1 cellular context compared by ENCODE assay signal in the genomic region with DNA sequence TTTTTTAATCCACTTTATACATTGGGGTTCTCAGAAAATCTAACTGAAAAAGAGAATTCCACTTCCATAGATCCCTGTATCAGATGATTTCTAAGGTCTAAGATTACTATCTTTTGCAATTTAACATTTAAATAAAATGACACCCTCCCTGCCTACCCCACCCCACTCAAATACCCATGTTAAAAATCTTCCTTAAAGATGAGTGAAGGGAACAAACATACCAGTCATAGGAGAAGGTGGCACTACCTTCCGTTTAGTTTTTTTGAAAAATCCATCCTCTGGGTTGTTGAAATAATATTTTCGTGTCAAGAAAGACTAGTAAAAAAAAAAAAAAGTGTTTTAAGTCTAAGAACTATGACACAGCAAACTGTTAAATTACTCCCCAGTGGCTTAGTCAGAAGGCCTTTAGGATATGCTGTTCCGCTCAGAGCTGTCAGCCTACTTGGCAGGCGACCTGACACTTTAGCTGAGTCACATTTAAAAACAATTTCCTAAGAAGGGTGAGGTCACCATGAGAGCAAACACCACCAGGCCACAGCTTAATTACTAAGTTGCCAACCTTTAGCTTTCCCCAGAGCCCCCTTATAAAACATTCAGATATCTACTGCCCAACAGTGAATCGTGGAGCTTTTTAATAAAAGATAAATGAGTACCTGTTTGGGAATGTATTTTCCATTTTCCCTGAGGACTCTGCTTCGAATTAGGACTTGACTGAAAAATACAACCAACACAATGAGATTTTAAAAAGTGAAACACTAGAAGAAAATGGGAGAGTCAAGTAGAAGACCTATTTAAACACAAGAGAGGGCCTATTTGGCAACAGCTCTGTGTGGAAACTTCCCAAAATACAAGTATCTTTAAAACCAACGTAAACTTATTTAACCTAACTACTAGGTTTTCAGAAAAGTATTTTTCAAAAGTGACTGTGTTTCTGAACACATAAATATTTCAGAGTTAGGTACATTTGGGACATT.
A peak's percentile ranks its signal among the peaks of the same experiment; 100 is the strongest.
TF ChIP-seq lines count a peak whose summit lies in the region.

No MANE protein-coding gene starts in this region.

TF ChIP-seq in K562, 482 proteins besides CTCF, POLR2A, EP300 and RAD21 (continued from another document):
- TF ChIP-seq, protein P1, sequence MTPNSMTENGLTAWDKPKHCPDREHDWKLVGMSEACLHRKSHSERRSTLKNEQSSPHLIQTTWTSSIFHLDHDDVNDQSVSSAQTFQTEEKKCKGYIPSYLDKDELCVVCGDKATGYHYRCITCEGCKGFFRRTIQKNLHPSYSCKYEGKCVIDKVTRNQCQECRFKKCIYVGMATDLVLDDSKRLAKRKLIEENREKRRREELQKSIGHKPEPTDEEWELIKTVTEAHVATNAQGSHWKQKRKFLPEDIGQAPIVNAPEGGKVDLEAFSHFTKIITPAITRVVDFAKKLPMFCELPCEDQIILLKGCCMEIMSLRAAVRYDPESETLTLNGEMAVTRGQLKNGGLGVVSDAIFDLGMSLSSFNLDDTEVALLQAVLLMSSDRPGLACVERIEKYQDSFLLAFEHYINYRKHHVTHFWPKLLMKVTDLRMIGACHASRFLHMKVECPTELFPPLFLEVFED (CRISPR knock-in tag; conservative IDR thresholded peaks at IDR 0.05), result no peak
- TF ChIP-seq ZNF263 (CRISPR knock-in tag; IDR thresholded peaks at IDR 0.05; ENCODE audit: borderline replicate concordance) (0 out of 2 replicates have a peak, but pooled peaks have one; percentile 33), ZNF445 (CRISPR knock-in tag; IDR thresholded peaks at IDR 0.05; ENCODE audit: low read depth) (no peak), ZC3H8 (IDR thresholded peaks at IDR 0.05) (no peak), RBBP5 (IDR thresholded peaks at IDR 0.05; ENCODE audit: borderline replicate concordance, insufficient read depth, low read length, poor library complexity, severe bottlenecking) (no peak), ELF4 (CRISPR knock-in tag; IDR thresholded peaks at IDR 0.05) (0 out of 2 replicates have a peak, but pooled peaks have one; percentile 5), ZNF121 (CRISPR knock-in tag; conservative IDR thresholded peaks at IDR 0.05) (no peak), NFATC3 (IDR thresholded peaks at IDR 0.05) (peak; percentile 32; the same call in 1 of the 2 replicates), C11orf30 (IDR thresholded peaks at IDR 0.05; ENCODE audit: low read depth) (peak; percentile 99), ZBTB8A (IDR thresholded peaks at IDR 0.05; ENCODE audit: partially characterized antibody) (no peak), E2F3 (CRISPR knock-in tag; IDR thresholded peaks at IDR 0.05) (no peak), ZNF436 (CRISPR knock-in tag; IDR thresholded peaks at IDR 0.05) (no peak), ZKSCAN3 (CRISPR knock-in tag; IDR thresholded peaks at IDR 0.05) (no peak), ZBTB26 (CRISPR knock-in tag; IDR thresholded peaks at IDR 0.05) (no peak), GTF2E2 (tag; IDR thresholded peaks at IDR 0.05) (peak; percentile 56; the same call in 1 of the 2 replicates), PTTG1 (tag; IDR thresholded peaks at IDR 0.05; ENCODE audit: low read depth) (peak; percentile 64; the same call in 1 of the 2 replicates), SMAD1 (IDR thresholded peaks at IDR 0.05; ENCODE audit: low read depth, low read length, partially characterized antibody) (peak; percentile 35), MYBL2 (IDR thresholded peaks at IDR 0.05; ENCODE audit: low read depth) (no peak), MYBL2 (CRISPR knock-in tag; IDR thresholded peaks at IDR 0.05; ENCODE audit: borderline replicate concordance) (no peak), LCOR (CRISPR knock-in tag; IDR thresholded peaks at IDR 0.05) (no peak), ZBTB34 (CRISPR knock-in tag; IDR thresholded peaks at IDR 0.05) (0 out of 2 replicates have a peak, but pooled peaks have one; percentile 59), PHF20 (IDR thresholded peaks at IDR 0.05; ENCODE audit: partially characterized antibody) (no peak), EP400 (IDR thresholded peaks at IDR 0.05) (peak; percentile 80), NRF1 (conservative IDR thresholded peaks at IDR 0.05 in 1 of 2, IDR thresholded peaks at IDR 0.05 in 1 of 2) (peak in 1 of 2 experiments; percentile 31; a peak in 2 of 4 replicates), SAFB (IDR thresholded peaks at IDR 0.05; ENCODE audit: borderline replicate concordance, low read depth, low read length) (no peak), FOXO4 (CRISPR knock-in tag; IDR thresholded peaks at IDR 0.05) (no peak), ZFP36 (IDR thresholded peaks at IDR 0.05; ENCODE audit: low read depth, low read length, partially characterized antibody) (peak; percentile 52), ZNF77 (CRISPR knock-in tag; IDR thresholded peaks at IDR 0.05) (no peak), ZHX1 (conservative IDR thresholded peaks at IDR 0.05; ENCODE audit: low read length) (no peak)
- TF ChIP-seq, protein P2, sequence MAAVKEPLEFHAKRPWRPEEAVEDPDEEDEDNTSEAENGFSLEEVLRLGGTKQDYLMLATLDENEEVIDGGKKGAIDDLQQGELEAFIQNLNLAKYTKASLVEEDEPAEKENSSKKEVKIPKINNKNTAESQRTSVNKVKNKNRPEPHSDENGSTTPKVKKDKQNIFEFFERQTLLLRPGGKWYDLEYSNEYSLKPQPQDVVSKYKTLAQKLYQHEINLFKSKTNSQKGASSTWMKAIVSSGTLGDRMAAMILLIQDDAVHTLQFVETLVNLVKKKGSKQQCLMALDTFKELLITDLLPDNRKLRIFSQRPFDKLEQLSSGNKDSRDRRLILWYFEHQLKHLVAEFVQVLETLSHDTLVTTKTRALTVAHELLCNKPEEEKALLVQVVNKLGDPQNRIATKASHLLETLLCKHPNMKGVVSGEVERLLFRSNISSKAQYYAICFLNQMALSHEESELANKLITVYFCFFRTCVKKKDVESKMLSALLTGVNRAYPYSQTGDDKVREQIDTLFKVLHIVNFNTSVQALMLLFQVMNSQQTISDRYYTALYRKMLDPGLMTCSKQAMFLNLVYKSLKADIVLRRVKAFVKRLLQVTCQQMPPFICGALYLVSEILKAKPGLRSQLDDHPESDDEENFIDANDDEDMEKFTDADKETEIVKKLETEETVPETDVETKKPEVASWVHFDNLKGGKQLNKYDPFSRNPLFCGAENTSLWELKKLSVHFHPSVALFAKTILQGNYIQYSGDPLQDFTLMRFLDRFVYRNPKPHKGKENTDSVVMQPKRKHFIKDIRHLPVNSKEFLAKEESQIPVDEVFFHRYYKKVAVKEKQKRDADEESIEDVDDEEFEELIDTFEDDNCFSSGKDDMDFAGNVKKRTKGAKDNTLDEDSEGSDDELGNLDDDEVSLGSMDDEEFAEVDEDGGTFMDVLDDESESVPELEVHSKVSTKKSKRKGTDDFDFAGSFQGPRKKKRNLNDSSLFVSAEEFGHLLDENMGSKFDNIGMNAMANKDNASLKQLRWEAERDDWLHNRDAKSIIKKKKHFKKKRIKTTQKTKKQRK (IDR thresholded peaks at IDR 0.05; ENCODE audit: borderline replicate concordance, low read depth, low read length), result no peak
